7 cellular contexts compared by ENCODE assay signal in the genomic region with DNA sequence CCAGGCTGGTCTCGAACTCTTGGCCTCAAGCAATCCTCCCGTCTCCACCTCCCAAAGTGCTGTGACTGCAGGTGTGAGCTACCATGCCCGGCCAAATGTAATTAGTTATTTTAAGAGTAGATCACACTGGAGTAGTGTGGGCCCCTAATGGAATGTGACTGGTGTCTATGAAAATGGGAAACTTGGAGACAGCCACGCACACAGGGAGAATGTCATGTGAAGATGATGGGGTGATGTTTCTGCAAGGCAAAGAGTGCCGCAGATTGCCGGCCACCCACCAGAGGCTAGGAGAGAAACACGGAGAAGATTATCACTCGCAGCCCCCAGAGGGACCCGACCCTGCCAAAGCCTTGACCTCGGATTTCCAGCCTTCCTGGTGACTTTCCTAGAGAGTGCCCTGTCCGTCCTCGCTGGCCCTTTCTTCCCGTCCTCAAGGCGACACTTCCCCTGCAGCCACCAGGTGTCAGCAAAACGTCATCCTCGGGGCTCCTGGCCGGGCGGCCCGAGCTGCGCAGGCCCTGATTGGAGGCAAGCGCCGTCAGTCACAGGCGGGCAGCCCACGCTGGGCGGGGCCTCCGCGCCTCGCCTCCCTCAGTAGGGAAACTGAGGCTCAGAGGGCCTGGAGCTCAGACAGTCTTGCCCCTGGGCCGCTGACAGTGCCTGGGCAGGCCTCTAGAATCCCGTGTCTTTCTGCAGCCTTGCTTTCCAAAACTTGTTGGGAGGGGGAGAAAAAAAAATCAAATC. TPM values are rescaled to one million over a fixed set of nuclear protein-coding genes. Genes with fewer than 3 reads are reported as not detected.
DNase-seq lines count a peak whose midpoint lies in the region; ATAC-seq, FAIRE-seq and TF ChIP-seq lines count a peak whose summit lies in the region.

No MANE protein-coding gene starts in this region.

- in situ Hi-C loops in GM13976 (cut with MboI; ENCODE audit: low sequenced_read_pairs, unreplicated experiment), result no loop called here

- H3K27ac ChIP-seq in pancreas, result no peak overlapping the region

- H3K4me1 ChIP-seq in pancreas, result no peaks in the 10 kb centered on the region

- WGBS in pancreas, 2 donors, result 10 to 13% methylated on average over 30 of the region's 30 CpGs

- no peaks in the 10 kb centered on the region for H3K36me3 ChIP-seq in pancreas

- no peaks in the 10 kb centered on the region for H3K27me3 ChIP-seq in pancreas

- FAIRE-seq in pancreas (lab: Jason Lieb, UNC) (no peak), urothelium cell line (lab: Jason Lieb, UNC) (peak; percentile 100)

- TF ChIP-seq CTCF in GM13976 (IDR thresholded peaks at IDR 0.05; ENCODE audit: borderline replicate concordance, control extremely low read depth, extremely low read depth, insufficient read depth, missing control alignments) (peak; percentile 72), pancreas (IDR thresholded peaks at IDR 0.05) (peak; percentile 14 to 54 (median 48))

- DNase-seq in GM13976 (ENCODE audit: low spot score) (peak; percentile 99), LHCN-M2 (ENCODE audit: low read depth) (peak; percentile 64), SHP77 (lab: John Stamatoyannopoulos, UW) (peak; percentile 56 to 82), globus pallidus (ENCODE audit: low spot score) (peak; percentile 12), pancreas (peak; percentile 78 to 92 (median 86)), urothelium cell line (ENCODE audit: low spot score) (peak; percentile 100)
- peak; percentile 53 for DNase-seq in activated naive CD4-positive, alpha-beta T cell treated with Interleukin-2 at 50 U/mL for 16 hours

- ATAC-seq in pancreas, result peak; percentile 96 to 100 (median 100)

- H3K9me3 ChIP-seq in pancreas, result no peaks in the 10 kb centered on the region

- H3K4me3 ChIP-seq in pancreas, result no peak overlapping the region

- intact Hi-C loops in pancreas (cut with DNase I), result no loop called here

RNA-seq across cellular contexts. Expression of a gene that starts 16.3 kb away (rescaled TPM):
- total RNA-seq in LHCN-M2 (2014; rRNA removed), result not detected in 2 replicates
- not detected for polyA plus RNA-seq in LHCN-M2 (2012)
- total RNA-seq in pancreas, result under 1 TPM in 1 of 6 donors, not detected in 5; 0.28 TPM
- polyA plus RNA-seq in pancreas, result 1 to 10 TPM in 1 of 2 donors, under 1 TPM in 1; 0.49 to 1.5 TPM

RNA-seq across cellular contexts. Expression of a gene that starts 36.1 kb away (rescaled TPM):
- total RNA-seq in LHCN-M2 (2014; rRNA removed) (not detected in 2 replicates), pancreas (under 1 TPM in 4 of 6 donors, not detected in 2; 0.26 to 0.38 (median 0.31) TPM)
- not detected for polyA plus RNA-seq in LHCN-M2 (2012)
- 1 to 10 TPM in 1 of 2 donors, under 1 TPM in 1; 0.72 to 1.6 TPM for polyA plus RNA-seq in pancreas

Comparison
In these comparisons a context has a peak if more than half of its experiments do, and no peak if none do; other contexts are left out.
1. DNase-seq: peak in every context shown above with its lines; median percentile 100 in urothelium cell line; 99 in GM13976; 86 in pancreas; 69 in SHP77; 64 in LHCN-M2; 53 in activated naive CD4-positive, alpha-beta T cell treated with Interleukin-2 at 50 U/mL for 16 hours; 12 in globus pallidus.